In genomic region chr2:16318051-16318450, GRCh38 we compare ENCODE assay signal across 27 cellular contexts.
A peak's percentile ranks its signal among the peaks of the same experiment; 100 is the strongest.
DNase-seq lines count a peak whose midpoint lies in the region; ATAC-seq and TF ChIP-seq lines count a peak whose summit lies in the region.
"Had no signal": no experiment of that assay in that cellular context is flagged by ENCODE, and none has a peak within 500 bp of the region (broad histone marks: within the 10 kb centered on the region; RNA-seq: fewer than 3 reads in every experiment).

No MANE protein-coding gene starts in this region.

- no peaks in the 10 kb centered on the region for H3K27me3 ChIP-seq in BE2C
- no peaks in the 10 kb centered on the region for H3K27me3 ChIP-seq in H9 (ENCODE audit: insufficient read depth, low read length)
- H3K27me3 ChIP-seq in breast epithelium = no peaks in the 10 kb centered on the region
- H3K27me3 ChIP-seq: SJSA1, suprapubic skin had no signal

- no peak for TF ChIP-seq POLR2A in breast epithelium (IDR thresholded peaks at IDR 0.05)

- ATAC-seq in GM18858 (IDR thresholded peaks at IDR 0.05; ENCODE audit: unreplicated experiment) (no peak), HG02840 (IDR thresholded peaks at IDR 0.05; ENCODE audit: low FRiP score, unreplicated experiment) (no peak)
- ATAC-seq: activated naive CD4-positive, alpha-beta T cell treated with anti-CD3 and anti-CD28 coated beads, Interleukin-2, amount 50 U/mL, for 72 hours had no signal

- H3K9me3 Mint-ChIP-seq in H9 = no peaks in the 10 kb centered on the region
- H3K9me3 Mint-ChIP-seq in brain = peaks cover 0 to 2% (median 0%) of the 10 kb centered on the region in 5 experiments
- H3K9me3 Mint-ChIP-seq in nephron = no peaks in the 10 kb centered on the region
- H3K9me3 Mint-ChIP-seq: activated naive CD4-positive, alpha-beta T cell treated with anti-CD3 and anti-CD28 coated beads, Interleukin-2, amount 50 U/mL, for 72 hours; CD14-positive monocyte; stimulated activated naive B cell treated with anti-CD40 and anti-IgM and Interleukin-4, amounts not matched to agents 10 μg/mL and 1 μg/mL and 100 μg/mL, for 72 hours had no signal

- H3K4me1 ChIP-seq in BE2C = peaks cover 35% of the 10 kb centered on the region
- H3K4me1 ChIP-seq in H9 (ENCODE audit: insufficient read depth, low read length) = no peaks in the 10 kb centered on the region
- H3K4me1 ChIP-seq in breast epithelium = peaks cover 0 to 6% of the 10 kb centered on the region in 2 donors
- H3K4me1 ChIP-seq: SJSA1, suprapubic skin had no signal

- H4K8ac ChIP-seq in H9 (replicated peaks; ENCODE audit: insufficient read length, low read depth, low read length) = no peak overlapping the region

- H2BK15ac ChIP-seq in H9 (ENCODE audit: low read depth, low read length) = no peak overlapping the region

- H3K4me1 Mint-ChIP-seq in H9 (peaks cover 15 to 17% of the 10 kb centered on the region in 2 experiments), brain (peaks cover 55% of the 10 kb centered on the region), nephron (peaks cover 22% of the 10 kb centered on the region)

- no peak overlapping the region for H3K14ac ChIP-seq in H9 (ENCODE audit: insufficient read depth, low read length)

- H3K27ac ChIP-seq in H9 (ENCODE audit: insufficient read length, low read depth, low read length) (no peak overlapping the region), breast epithelium (no peak overlapping the region)
- H3K27ac ChIP-seq: epithelial cell of prostate, RWPE1, SJSA1, suprapubic skin had no signal

- H2BK120ac ChIP-seq in H9 (ENCODE audit: low read depth, low read length, poor library complexity, severe bottlenecking) = no peak overlapping the region

- H3K9me3 ChIP-seq in BE2C (no peaks in the 10 kb centered on the region; the same call in 1 of the 2 replicates), H9 (ENCODE audit: control insufficient read depth, low read depth, low read length) (no peaks in the 10 kb centered on the region), breast epithelium (no peaks in the 10 kb centered on the region)
- H3K9me3 ChIP-seq: SJSA1, suprapubic skin had no signal

- H3K36me3 ChIP-seq in BE2C (no peaks in the 10 kb centered on the region), breast epithelium (no peaks in the 10 kb centered on the region)
- H3K36me3 ChIP-seq: SJSA1, suprapubic skin had no signal

- H3K27ac Mint-ChIP-seq in H9 (peak overlapping the region in 2 of 3 experiments; percentile 20 to 23; a peak in 2 of 7 replicates), brain (peak overlapping the region in 3 of 5 experiments; percentile 6 to 59 (median 48)), nephron (peak overlapping the region; percentile 5 to 38 (median 33))
- H3K27ac Mint-ChIP-seq: activated naive CD4-positive, alpha-beta T cell treated with anti-CD3 and anti-CD28 coated beads, Interleukin-2, amount 50 U/mL, for 72 hours; stimulated activated naive B cell treated with anti-CD40 and anti-IgM and Interleukin-4, amounts not matched to agents 10 μg/mL and 1 μg/mL and 100 μg/mL, for 72 hours had no signal

- no CpG with 5 or more reads among the region's 4 CpGs for WGBS in H9 (ENCODE audit: extremely low coverage, insufficient read length, low lambda C conversion rate)

- no peak for TF ChIP-seq CTCF in BE2C (IDR thresholded peaks at IDR 0.05; ENCODE audit: low read depth, low read length)
- no peak for TF ChIP-seq CTCF in H9 (conservative IDR thresholded peaks at IDR 0.05)
- TF ChIP-seq CTCF in brain (conservative IDR thresholded peaks at IDR 0.05) = no peak
- no peak for TF ChIP-seq CTCF in nephron (IDR thresholded peaks at IDR 0.05; ENCODE audit: unreplicated experiment in 3 of 3)
- TF ChIP-seq CTCF in breast epithelium (IDR thresholded peaks at IDR 0.05) = no peak

- no peak overlapping the region for H3K4me2 ChIP-seq in H9 (ENCODE audit: insufficient read depth, insufficient read length, low read length)

- H3K27me3 Mint-ChIP-seq in H9 (ENCODE audit: low read depth) (peaks cover 5% of the 10 kb centered on the region; the same call in 1 of the 2 replicates), brain (no peaks in the 10 kb centered on the region), nephron (ENCODE audit: low read depth) (peaks cover 30% of the 10 kb centered on the region)

- H3K9ac ChIP-seq in H9 (ENCODE audit: extremely low read depth, insufficient read length, low read length) = no peak overlapping the region

- no peak overlapping the region for H2BK20ac ChIP-seq in H9 (ENCODE audit: low read depth, low read length, poor library complexity, severe bottlenecking)

- no peak overlapping the region for H3K23ac ChIP-seq in H9 (ENCODE audit: insufficient read length, low read depth, low read length)

- intact Hi-C loops in breast epithelium (cut with DNase I; ENCODE audit: low total_unique reads) = no loop called here

- DNase-seq in BE2C (peak; percentile 99), H9 (no peak), breast epithelium (ENCODE audit: low spot score in 2 of 2) (no peak)
- no peak for DNase-seq in activated CD8-positive, alpha-beta memory T cell treated with anti-CD3 and anti-CD28 coated beads, Interleukin-2, amount 50 U/mL, for 48 hours
- DNase-seq: 8988T; activated CD4-positive, alpha-beta T cell treated with anti-CD3 and anti-CD28 coated beads for 48 hours; activated CD8-positive, alpha-beta memory T cell treated with anti-CD3 and anti-CD28 coated beads for 24 hours; activated effector memory CD4-positive, alpha-beta T cell treated with Interleukin-2 at 50 U/mL for 16 hours; amygdala; effector CD4-positive, alpha-beta T cell; NCI-H1105; NCI-H187 treated with DMSO at 0.1 percent for 48 hours; NCI-H510A treated with DMSO at 0.1 percent for 48 hours; occipital lobe; stimulated activated CD4-positive, alpha-beta T cell treated with anti-CD3 and anti-CD28 coated beads, Interleukin-15, amount 100 ng/mL, for 24 hours; stimulated activated naive B cell treated with anti-CD40 and anti-IgM and Interleukin-4, amounts not matched to agents 10 μg/mL and 1 μg/mL and 100 μg/mL, for 72 hours; T1000 had no signal

- H4K5ac ChIP-seq in H9 (ENCODE audit: insufficient read length, low read depth, low read length) = no peak overlapping the region

- no peak overlapping the region for H3K56ac ChIP-seq in H9 (ENCODE audit: insufficient read length, low read depth, low read length)

- no peaks in the 10 kb centered on the region for H3K79me2 ChIP-seq in H9 (ENCODE audit: insufficient read depth, low read length)

- no peaks in the 10 kb centered on the region for H3K36me3 Mint-ChIP-seq in H9 (ENCODE audit: insufficient read depth in 1 of 3, low read depth in 3 of 3)
- H3K36me3 Mint-ChIP-seq in brain = no peaks in the 10 kb centered on the region
- H3K36me3 Mint-ChIP-seq in nephron (ENCODE audit: low read depth) = no peaks in the 10 kb centered on the region
- H3K36me3 Mint-ChIP-seq: activated naive CD4-positive, alpha-beta T cell treated with anti-CD3 and anti-CD28 coated beads, Interleukin-2, amount 50 U/mL, for 72 hours; CD14-positive monocyte; stimulated activated naive B cell treated with anti-CD40 and anti-IgM and Interleukin-4, amounts not matched to agents 10 μg/mL and 1 μg/mL and 100 μg/mL, for 72 hours had no signal

- no peak overlapping the region for H3K18ac ChIP-seq in H9 (ENCODE audit: insufficient read length, low read depth, low read length)

- no peak overlapping the region for H2BK5ac ChIP-seq in H9 (ENCODE audit: insufficient read length, low read length)

- no peak overlapping the region for H2AFZ ChIP-seq in H9 (ENCODE audit: low read length)

- H3K4me3 ChIP-seq in BE2C (ENCODE audit: low read depth, low read length) (no peak overlapping the region), breast epithelium (no peak overlapping the region)
- H3K4me3 ChIP-seq: SJSA1, suprapubic skin had no signal

- H2AK5ac ChIP-seq in H9 (ENCODE audit: insufficient read length, low read length) = no peak overlapping the region

- H2BK12ac ChIP-seq in H9 (ENCODE audit: insufficient read length, low read depth, low read length) = no peak overlapping the region

- no peaks in the 10 kb centered on the region for H4K20me1 ChIP-seq in H9 (ENCODE audit: control insufficient read depth, insufficient read depth, insufficient read length)

- H3K23me2 ChIP-seq in H9 (ENCODE audit: insufficient read length, low read depth, low read length, poor library complexity, severe bottlenecking) = no peaks in the 10 kb centered on the region

- H3T11ph ChIP-seq in H9 (ENCODE audit: low read length) = no peak overlapping the region

- H3K4me3 Mint-ChIP-seq in H9 (no peak overlapping the region), brain (no peak overlapping the region), nephron (no peak overlapping the region)
- H3K4me3 Mint-ChIP-seq: stimulated activated naive B cell treated with anti-CD40 and anti-IgM and Interleukin-4, amounts not matched to agents 10 μg/mL and 1 μg/mL and 100 μg/mL, for 72 hours had no signal

- H4K91ac ChIP-seq in H9 (ENCODE audit: insufficient read length, low read depth, low read length) = no peak overlapping the region

- no peak overlapping the region for H3K4ac ChIP-seq in H9 (ENCODE audit: low read depth, low read length)

- H3K79me1 ChIP-seq in H9 (ENCODE audit: insufficient read depth, low read depth, low read length, poor library complexity, severe bottlenecking) = no peaks in the 10 kb centered on the region
